In the genomic region with DNA sequence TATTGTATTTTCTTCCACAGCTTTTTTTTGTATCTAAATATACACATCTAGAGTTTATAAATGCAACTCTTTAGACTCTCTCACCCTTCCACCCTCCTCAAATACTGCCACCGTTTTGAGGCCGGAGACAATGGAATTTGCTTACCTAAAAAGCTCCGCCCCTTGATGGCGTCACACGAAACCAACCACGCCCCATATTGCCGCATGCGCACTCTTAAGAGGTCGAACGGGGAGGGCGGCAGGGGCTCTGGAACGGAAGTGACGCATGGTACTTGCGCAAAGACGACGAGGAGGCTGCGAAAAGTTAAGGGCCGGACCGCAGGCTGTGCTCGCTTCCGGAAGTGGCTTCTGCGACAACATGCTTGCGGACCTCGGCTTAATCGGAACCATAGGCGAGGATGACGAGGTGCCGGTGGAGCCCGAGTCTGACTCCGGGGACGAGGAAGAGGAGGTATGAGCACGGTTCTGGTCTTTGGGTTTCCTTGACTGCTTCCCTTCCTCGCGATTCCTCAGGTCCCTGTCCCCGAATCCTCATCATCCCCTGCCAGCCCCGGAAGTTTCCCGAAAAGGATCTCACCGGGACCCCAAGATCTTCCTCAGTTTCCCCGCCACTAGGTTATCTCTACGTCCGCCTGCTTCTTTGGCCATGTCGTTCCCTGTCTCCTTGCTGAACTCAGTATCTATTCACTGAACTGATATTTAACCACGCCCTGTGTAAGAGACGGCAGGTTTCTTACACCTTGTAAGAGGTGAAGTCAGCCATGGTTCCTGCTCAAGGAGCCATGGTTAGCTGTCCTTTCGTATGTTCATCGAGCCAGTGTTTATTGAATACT, we compare ENCODE assay signal across 8 cellular contexts. TPM values are rescaled to one million over a fixed set of nuclear protein-coding genes. Genes with fewer than 3 reads are reported as not detected.
DNase-seq lines count a peak whose midpoint lies in the region; ATAC-seq, FAIRE-seq and TF ChIP-seq lines count a peak whose summit lies in the region.

A gene with protein sequence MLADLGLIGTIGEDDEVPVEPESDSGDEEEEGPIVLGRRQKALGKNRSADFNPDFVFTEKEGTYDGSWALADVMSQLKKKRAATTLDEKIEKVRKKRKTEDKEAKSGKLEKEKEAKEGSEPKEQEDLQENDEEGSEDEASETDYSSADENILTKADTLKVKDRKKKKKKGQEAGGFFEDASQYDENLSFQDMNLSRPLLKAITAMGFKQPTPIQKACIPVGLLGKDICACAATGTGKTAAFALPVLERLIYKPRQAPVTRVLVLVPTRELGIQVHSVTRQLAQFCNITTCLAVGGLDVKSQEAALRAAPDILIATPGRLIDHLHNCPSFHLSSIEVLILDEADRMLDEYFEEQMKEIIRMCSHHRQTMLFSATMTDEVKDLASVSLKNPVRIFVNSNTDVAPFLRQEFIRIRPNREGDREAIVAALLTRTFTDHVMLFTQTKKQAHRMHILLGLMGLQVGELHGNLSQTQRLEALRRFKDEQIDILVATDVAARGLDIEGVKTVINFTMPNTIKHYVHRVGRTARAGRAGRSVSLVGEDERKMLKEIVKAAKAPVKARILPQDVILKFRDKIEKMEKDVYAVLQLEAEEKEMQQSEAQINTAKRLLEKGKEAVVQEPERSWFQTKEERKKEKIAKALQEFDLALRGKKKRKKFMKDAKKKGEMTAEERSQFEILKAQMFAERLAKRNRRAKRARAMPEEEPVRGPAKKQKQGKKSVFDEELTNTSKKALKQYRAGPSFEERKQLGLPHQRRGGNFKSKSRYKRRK (plus strand): TSS at position 326 of the 833 bp plus-strand sequence. CDS start 33 bp downstream, at position 359.

- no peaks in the 10 kb centered on the region for H3K27me3 ChIP-seq in HUES64 (ENCODE audit: insufficient read depth, low read length)
- no peaks in the 10 kb centered on the region for H3K27me3 ChIP-seq in OCI-LY1 (ENCODE audit: insufficient read depth, low read length)

- H3K36me3 ChIP-seq in HUES64 (ENCODE audit: insufficient read depth, low read length) = peaks cover 29% of the 10 kb centered on the region
- H3K36me3 ChIP-seq in OCI-LY1 (ENCODE audit: insufficient read depth, low read length) = peaks cover 28% of the 10 kb centered on the region
- H3K36me3 ChIP-seq in mesodermal cell (ENCODE audit: control insufficient read depth, insufficient read depth, low read length) = peaks cover 32% of the 10 kb centered on the region

- no peaks in the 10 kb centered on the region for H3K9me3 ChIP-seq in HUES64 (ENCODE audit: insufficient read depth, low read depth, low read length)
- H3K9me3 ChIP-seq in OCI-LY1 (ENCODE audit: low read length) = no peaks in the 10 kb centered on the region
- H3K9me3 ChIP-seq in mesodermal cell (ENCODE audit: control insufficient read depth, low read length) = no peaks in the 10 kb centered on the region

- ATAC-seq in GM21423 (IDR thresholded peaks at IDR 0.05; ENCODE audit: unreplicated experiment) = peak; percentile 90

- H3K4me3 ChIP-seq in HUES64 (ENCODE audit: low read length) (peak within 1 kb of the TSS; percentile 89), OCI-LY1 (ENCODE audit: low read depth, low read length, poor library complexity, severe bottlenecking) (peak within 1 kb of the TSS; percentile 90), mesodermal cell (ENCODE audit: extremely low read depth, insufficient read depth, low read length, poor library complexity, severe bottlenecking) (peak within 1 kb of the TSS; percentile 93)

- H3K4me2 ChIP-seq in OCI-LY1 (ENCODE audit: low read length) = peak within 1 kb of the TSS; percentile 97

- FAIRE-seq in endometrium (lab: Jason Lieb, UNC) = peak; percentile 99

- in situ Hi-C loops in Caki2 (cut with HindIII; ENCODE audit: low pct_unique_long_range_greater_than_20kb, low sequenced_read_pairs) = no loop called here

- H3K27ac ChIP-seq in HUES64 (ENCODE audit: low read depth, low read length) (peak within 1 kb of the TSS; percentile 83), OCI-LY1 (ENCODE audit: low read depth, low read length, poor library complexity, severe bottlenecking) (peak within 1 kb of the TSS; percentile 45), mesodermal cell (ENCODE audit: low read depth, low read length, severe bottlenecking) (peak within 1 kb of the TSS; percentile 83)

- no peak within 1 kb of the TSS for H2AFZ ChIP-seq in OCI-LY1 (ENCODE audit: low read length)

- H4K20me1 ChIP-seq in OCI-LY1 (ENCODE audit: insufficient read depth, low read length) = no peaks in the 10 kb centered on the region

- peak; percentile 96 for DNase-seq in Caki2 (ENCODE audit: low read depth)
- peak; percentile 93 for DNase-seq in activated CD8-positive, alpha-beta memory T cell treated with anti-CD3 and anti-CD28 coated beads, Interleukin-2, amount 50 U/mL, for 4 hours
- DNase-seq in stimulated activated CD8-positive, alpha-beta memory T cell treated with anti-CD3 and anti-CD28 coated beads, Interleukin-15, amount 100 ng/mL, for 4 hours (ENCODE audit: low read depth in 2 of 2) = peak; percentile 91 to 92

- H3K9ac ChIP-seq in HUES64 (ENCODE audit: low read depth, low read length) (peak within 1 kb of the TSS; percentile 84), OCI-LY1 (ENCODE audit: low read length) (peak within 1 kb of the TSS; percentile 87)

- no peaks in the 10 kb centered on the region for H3K9me2 ChIP-seq in OCI-LY1 (ENCODE audit: low read depth, low read length)

- no peaks in the 10 kb centered on the region for H3F3A ChIP-seq in OCI-LY1 (ENCODE audit: insufficient read depth, low read length)

- under 1% methylated on average over 46 of the region's 46 CpGs for WGBS in HUES64
- WGBS in mesodermal cell (ENCODE audit: insufficient coverage in 2 of 2), 2 experiments = 0% methylated on average over 42 to 43 of the region's 46 CpGs

- H3K79me2 ChIP-seq in OCI-LY1 (ENCODE audit: insufficient read depth, low read length) = peaks cover 15% of the 10 kb centered on the region

- no peak for TF ChIP-seq CTCF in OCI-LY1 (IDR thresholded peaks at IDR 0.05; ENCODE audit: low read length)

- H3K4me1 ChIP-seq in HUES64 (ENCODE audit: insufficient read depth, low read length) (peaks cover 5% of the 10 kb centered on the region; the same call in 1 of the 2 replicates), OCI-LY1 (ENCODE audit: insufficient read depth, low read length, severe bottlenecking) (peaks cover 24% of the 10 kb centered on the region), mesodermal cell (ENCODE audit: control insufficient read depth, insufficient read depth, low read length, poor library complexity, severe bottlenecking) (peaks cover 5% of the 10 kb centered on the region)

RNA-seq across cellular contexts. Expression of the gene that starts here (rescaled TPM):
- total RNA-seq in Caki2 (2014; rRNA removed; shearing (Covaris generic); ENCODE audit: low replicate concordance) = 59.1 and 70.2 TPM in 2 replicates
- polyA plus RNA-seq in HUES64 (2013, experiment 1 of 2) = 46.9 TPM
- 42.6 TPM for polyA plus RNA-seq in HUES64 (2013, experiment 2 of 2)
- polyA plus RNA-seq in mesodermal cell (2013, experiment 1 of 2) = 31.7 TPM
- polyA plus RNA-seq in mesodermal cell (2013, experiment 2 of 2) = 29.3 TPM

Comparison
In these comparisons a context has a peak if more than half of its experiments do, and no peak if none do; other contexts are left out.
1. Peak in every context shown above with its lines: DNase-seq, ATAC-seq, H3K4me3 ChIP-seq and H3K27ac ChIP-seq.